14 cellular contexts compared by ENCODE assay signal in the genomic region with DNA sequence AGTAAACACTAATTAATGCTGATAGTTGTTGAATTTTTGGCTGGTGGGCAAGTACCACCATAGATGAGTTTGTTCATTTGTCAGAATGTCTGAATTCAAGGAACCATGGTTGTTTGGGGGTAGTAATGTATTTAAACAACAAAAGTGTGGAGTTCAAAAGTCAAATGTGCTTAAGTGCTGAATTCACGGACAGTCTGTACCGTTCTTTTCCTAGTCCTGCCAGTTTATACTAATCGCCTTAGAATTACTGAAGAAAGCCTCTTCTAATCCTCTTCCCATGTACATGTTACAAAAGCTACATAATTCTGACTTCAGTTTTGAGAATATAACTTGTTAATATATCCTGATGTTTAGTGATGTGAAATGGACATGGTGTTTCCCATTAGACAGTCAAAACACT. TPM values are rescaled to one million over a fixed set of nuclear protein-coding genes. Genes with fewer than 3 reads are reported as not detected.
DNase-seq lines count a peak whose midpoint lies in the region; ATAC-seq and TF ChIP-seq lines count a peak whose summit lies in the region.
"Had no signal": no experiment of that assay in that cellular context is flagged by ENCODE, and none has a peak within 500 bp of the region (broad histone marks: within the 10 kb centered on the region; RNA-seq: fewer than 3 reads in every experiment).

No MANE protein-coding gene starts in this region.

- no peak overlapping the region for H2AFZ ChIP-seq in DND-41 (ENCODE audit: low read depth, low read length)

- peaks cover 57% of the 10 kb centered on the region for H4K20me1 ChIP-seq in DND-41 (ENCODE audit: insufficient read depth, low read length)

- no peak overlapping the region for H3K9ac ChIP-seq in DND-41 (ENCODE audit: low read depth, low read length)

- H3K27ac Mint-ChIP-seq in CD4-positive, CD25-positive, alpha-beta regulatory T cell, result peak overlapping the region in 2 of 3 donors; percentile 53 to 98
- H3K27ac Mint-ChIP-seq in WTC11, result peak overlapping the region; percentile 28
- H3K27ac Mint-ChIP-seq in naive thymus-derived CD4-positive, alpha-beta T cell, result peak overlapping the region in 5 of 9 donors; percentile 1 to 63 (median 4)

- peaks cover 39% of the 10 kb centered on the region for H3K4me1 ChIP-seq in CD4-positive, CD25-positive, alpha-beta regulatory T cell (ENCODE audit: control insufficient read depth, insufficient read depth, low read length, poor library complexity, severe bottlenecking)
- peaks cover 39% of the 10 kb centered on the region for H3K4me1 ChIP-seq in DND-41 (ENCODE audit: insufficient read depth, low read length)
- H3K4me1 ChIP-seq in naive thymus-derived CD4-positive, alpha-beta T cell (ENCODE audit: control insufficient read depth in 2 of 2, insufficient read depth in 2 of 2, low read length in 2 of 2), result peaks cover 12 to 22% of the 10 kb centered on the region in 2 donors
- H3K4me1 ChIP-seq in Peyer's patch, result peaks cover 0 to 26% (median 2%) of the 10 kb centered on the region in 4 donors

- CTCF ChIA-PET in WTC11 (lab: Charles Lee), result no interaction called here
- CTCF ChIA-PET in naive thymus-derived CD4-positive, alpha-beta T cell (lab: Charles Lee), result no interaction called here

- no peaks in the 10 kb centered on the region for H3K9me3 ChIP-seq in CD4-positive, CD25-positive, alpha-beta regulatory T cell (ENCODE audit: control insufficient read depth in 2 of 2, low read length in 2 of 2)
- no peaks in the 10 kb centered on the region for H3K9me3 ChIP-seq in DND-41 (ENCODE audit: insufficient read depth, low read length, severe bottlenecking)
- H3K9me3 ChIP-seq in naive thymus-derived CD4-positive, alpha-beta T cell (ENCODE audit: control insufficient read depth in 2 of 3, low read length in 3 of 3), result no peaks in the 10 kb centered on the region
- no peaks in the 10 kb centered on the region for H3K9me3 ChIP-seq in Peyer's patch
- H3K9me3 ChIP-seq: heart right ventricle, thyroid gland had no signal

- peaks cover 82% of the 10 kb centered on the region for H3K79me2 ChIP-seq in DND-41 (ENCODE audit: insufficient read depth, low read length)

- ATAC-seq in CD4-positive, CD25-positive, alpha-beta regulatory T cell (ENCODE audit: low read depth in 2 of 2), result no peak
- ATAC-seq in DND-41 (ENCODE audit: insufficient read depth, low read depth) (no peak), WTC11 (no peak), GM18873 (IDR thresholded peaks at IDR 0.05; ENCODE audit: low FRiP score, unreplicated experiment) (no peak)
- ATAC-seq in naive thymus-derived CD4-positive, alpha-beta T cell, result no peak
- ATAC-seq: heart right ventricle had no signal

- H3K36me3 Mint-ChIP-seq in CD4-positive, CD25-positive, alpha-beta regulatory T cell, result peaks cover 7% of the 10 kb centered on the region
- peaks cover 15% of the 10 kb centered on the region for H3K36me3 Mint-ChIP-seq in WTC11
- peaks cover 4 to 11% (median 8%) of the 10 kb centered on the region in 5 donors for H3K36me3 Mint-ChIP-seq in naive thymus-derived CD4-positive, alpha-beta T cell

- peak overlapping the region; percentile 2 to 99 (median 24) for H3K4me3 Mint-ChIP-seq in CD4-positive, CD25-positive, alpha-beta regulatory T cell
- H3K4me3 Mint-ChIP-seq in WTC11, result no peak overlapping the region
- peak overlapping the region in 9 of 10 donors; percentile 1 to 98 (median 30) for H3K4me3 Mint-ChIP-seq in naive thymus-derived CD4-positive, alpha-beta T cell
- H3K4me3 Mint-ChIP-seq: CD14-positive monocyte had no signal

- H3K27me3 Mint-ChIP-seq in CD4-positive, CD25-positive, alpha-beta regulatory T cell, result peaks cover 8% of the 10 kb centered on the region
- H3K27me3 Mint-ChIP-seq in WTC11 (ENCODE audit: low read depth), result no peaks in the 10 kb centered on the region
- no peaks in the 10 kb centered on the region for H3K27me3 Mint-ChIP-seq in naive thymus-derived CD4-positive, alpha-beta T cell

- intact Hi-C loops in naive thymus-derived CD4-positive, alpha-beta T cell (cut with micrococcal nuclease), result loop anchor here in 1 of 2 donors (5.0 to 10.0 kb wide), 2 partner anchors 94 to 511 kb away; a partner anchor contains a TSS

- no peaks in the 10 kb centered on the region for H3K27me3 ChIP-seq in CD4-positive, CD25-positive, alpha-beta regulatory T cell (ENCODE audit: control insufficient read depth, insufficient read depth, low read length)
- H3K27me3 ChIP-seq in DND-41 (ENCODE audit: insufficient read depth, low read length, poor library complexity) (no peaks in the 10 kb centered on the region), Peyer's patch (no peaks in the 10 kb centered on the region)
- no peaks in the 10 kb centered on the region for H3K27me3 ChIP-seq in naive thymus-derived CD4-positive, alpha-beta T cell (ENCODE audit: control insufficient read depth in 2 of 2, insufficient read depth in 2 of 2, low read length in 2 of 2)
- H3K27me3 ChIP-seq: heart right ventricle, thyroid gland had no signal

- peak overlapping the region; percentile 70; the same call in 1 of the 2 replicates for H3K4me2 ChIP-seq in DND-41 (ENCODE audit: insufficient read depth, low read length)

- H3K9me3 Mint-ChIP-seq in CD4-positive, CD25-positive, alpha-beta regulatory T cell, result no peaks in the 10 kb centered on the region
- H3K9me3 Mint-ChIP-seq in WTC11, result no peaks in the 10 kb centered on the region
- peaks cover 0 to 2% (median 0%) of the 10 kb centered on the region in 11 donors for H3K9me3 Mint-ChIP-seq in naive thymus-derived CD4-positive, alpha-beta T cell

- H3K4me3 ChIP-seq in CD4-positive, CD25-positive, alpha-beta regulatory T cell (ENCODE audit: low read depth, low read length), result no peak overlapping the region
- no peak overlapping the region for H3K4me3 ChIP-seq in DND-41 (ENCODE audit: low read depth in 1 of 2, low read length in 2 of 2)
- no peak overlapping the region for H3K4me3 ChIP-seq in naive thymus-derived CD4-positive, alpha-beta T cell (ENCODE audit: low read length)
- no peak overlapping the region for H3K4me3 ChIP-seq in Peyer's patch
- H3K4me3 ChIP-seq: heart right ventricle, thyroid gland had no signal

- no peak overlapping the region for H3K27ac ChIP-seq in CD4-positive, CD25-positive, alpha-beta regulatory T cell (ENCODE audit: insufficient read depth, low read length, poor library complexity, severe bottlenecking)
- no peak overlapping the region for H3K27ac ChIP-seq in DND-41 (ENCODE audit: low read length)
- H3K27ac ChIP-seq in naive thymus-derived CD4-positive, alpha-beta T cell (ENCODE audit: low read depth, low read length), result no peak overlapping the region
- no peak overlapping the region for H3K27ac ChIP-seq in caudate nucleus (ENCODE audit: low read depth, low read length)
- no peak overlapping the region for H3K27ac ChIP-seq in Peyer's patch
- H3K27ac ChIP-seq: heart right ventricle, thyroid gland had no signal

- no peak for TF ChIP-seq CTCF in DND-41 (IDR thresholded peaks at IDR 0.05; ENCODE audit: borderline replicate concordance, extremely low read depth, low read length, poor library complexity, severe bottlenecking)
- no peak for TF ChIP-seq CTCF in WTC11 (IDR thresholded peaks at IDR 0.05)
- TF ChIP-seq CTCF in Peyer's patch (IDR thresholded peaks at IDR 0.05), result no peak

- no peak for DNase-seq in CD4-positive, CD25-positive, alpha-beta regulatory T cell
- DNase-seq in DND-41 (no peak), WTC11 (ENCODE audit: low spot score) (no peak), caudate nucleus (lab: John Stamatoyannopoulos, UW) (no peak), Peyer's patch (no peak)
- DNase-seq in naive thymus-derived CD4-positive, alpha-beta T cell, result no peak
- DNase-seq: activated CD8-positive, alpha-beta memory T cell treated with anti-CD3 and anti-CD28 coated beads for 24 hours; heart right ventricle; NCI-H2081; NCI-H774; Right ventricle myocardium superior; thyroid gland had no signal

- peaks cover 12 to 77% (median 55%) of the 10 kb centered on the region in 4 donors for H3K4me1 Mint-ChIP-seq in CD4-positive, CD25-positive, alpha-beta regulatory T cell
- H3K4me1 Mint-ChIP-seq in WTC11, result peaks cover 54% of the 10 kb centered on the region
- peaks cover 32 to 68% (median 54%) of the 10 kb centered on the region in 7 donors for H3K4me1 Mint-ChIP-seq in naive thymus-derived CD4-positive, alpha-beta T cell

- no peak for TF ChIP-seq POLR2A in Peyer's patch (IDR thresholded peaks at IDR 0.05)

- POLR2A ChIA-PET in WTC11 (lab: Charles Lee), result no interaction called here
- POLR2A ChIA-PET in naive thymus-derived CD4-positive, alpha-beta T cell (lab: Charles Lee), result interaction anchor here (0.6 to 5.2 kb wide), 5 partner anchors 19 to 93 kb away, joined by 3 to 81 read pairs (median 8); a partner anchor contains a TSS

- H3K36me3 ChIP-seq in CD4-positive, CD25-positive, alpha-beta regulatory T cell (ENCODE audit: control insufficient read depth, insufficient read depth, low read length), result peaks cover 4% of the 10 kb centered on the region
- H3K36me3 ChIP-seq in DND-41 (ENCODE audit: insufficient read depth, low read length) (peaks cover 33% of the 10 kb centered on the region), Peyer's patch (peaks cover 0 to 6% (median 0%) of the 10 kb centered on the region in 3 donors)
- H3K36me3 ChIP-seq in naive thymus-derived CD4-positive, alpha-beta T cell (ENCODE audit: control insufficient read depth in 2 of 3, insufficient read depth in 3 of 3, low read length in 3 of 3), result peaks cover 0 to 19% (median 3%) of the 10 kb centered on the region in 3 experiments

TF ChIP-seq in WTC11, 78 proteins besides CTCF, POLR2A, EP300 and RAD21 (continues in another document):
- no peak for TF ChIP-seq SMAD3 (CRISPR knock-in tag; IDR thresholded peaks at IDR 0.05; ENCODE audit: borderline replicate concordance)

RNA-seq across cellular contexts. Expression of a gene that starts 2.7 kb away (rescaled TPM):
- 27.9 TPM for total RNA-seq in CD4-positive, CD25-positive, alpha-beta regulatory T cell
- polyA plus RNA-seq in CD4-positive, CD25-positive, alpha-beta regulatory T cell, result 10 to 100 TPM in 3 of 4 donors, 1 to 10 TPM in 1; 8.0 to 19.0 (median 12.6) TPM
- total RNA-seq in WTC11 (2021) (41.6 to 47.5 TPM (median 44.7 TPM) in 3 replicates), Peyer's patch (10 to 100 TPM; 18.9 to 25.6 (median 22.2) TPM)
- 10 to 100 TPM; 39.1 to 43.0 (median 42.1) TPM for total RNA-seq in naive thymus-derived CD4-positive, alpha-beta T cell
- 10 to 100 TPM in 1 of 2 donors, 1 to 10 TPM in 1; 9.8 to 15.9 TPM for polyA plus RNA-seq in naive thymus-derived CD4-positive, alpha-beta T cell

RNA-seq across cellular contexts. Expression of a gene that starts 19.5 kb away (rescaled TPM):
- 43.4 TPM for total RNA-seq in CD4-positive, CD25-positive, alpha-beta regulatory T cell
- 10 to 100 TPM; 73.5 to 95.7 (median 83.0) TPM for polyA plus RNA-seq in CD4-positive, CD25-positive, alpha-beta regulatory T cell
- total RNA-seq in WTC11 (2021), result 24.8 to 25.8 TPM (median 25.1 TPM) in 3 replicates
- total RNA-seq in naive thymus-derived CD4-positive, alpha-beta T cell, result 10 to 100 TPM; 22.1 to 86.6 (median 42.7) TPM
- 10 to 100 TPM; 54.4 to 63.9 TPM for polyA plus RNA-seq in naive thymus-derived CD4-positive, alpha-beta T cell
- 10 to 100 TPM; 19.4 to 95.7 (median 30.5) TPM for total RNA-seq in Peyer's patch

Comparison
In these comparisons a context has a peak if more than half of its experiments do, and no peak if none do; other contexts are left out.
1. H3K27ac Mint-ChIP-seq: peak in every context shown above with its lines; median percentile 76 in CD4-positive, CD25-positive, alpha-beta regulatory T cell; 28 in WTC11; 4 in naive thymus-derived CD4-positive, alpha-beta T cell.